In genomic region chr7:29684787-29685650, GRCh38 we compare ENCODE assay signal across 8 cellular contexts.
A peak's percentile ranks its signal among the peaks of the same experiment; 100 is the strongest.
DNase-seq lines count a peak whose midpoint lies in the region; ATAC-seq and TF ChIP-seq lines count a peak whose summit lies in the region.

No MANE protein-coding gene starts in this region.

- ATAC-seq in GM21515 (IDR thresholded peaks at IDR 0.05; ENCODE audit: unreplicated experiment): peak; percentile 76

- H3K27me3 ChIP-seq in HUES64 (ENCODE audit: insufficient read depth, low read length) (peaks cover 3% of the 10 kb centered on the region; the same call in 1 of the 2 replicates), cardiac muscle cell (no peaks in the 10 kb centered on the region)

- H3K9me3 Mint-ChIP-seq in osteocyte (ENCODE audit: unreplicated experiment): no peaks in the 10 kb centered on the region

- peak overlapping the region; percentile 89 for H3K4me3 Mint-ChIP-seq in osteocyte (ENCODE audit: unreplicated experiment)

- peak overlapping the region; percentile 85 for H3K27ac Mint-ChIP-seq in osteocyte (ENCODE audit: unreplicated experiment)

- no peaks in the 10 kb centered on the region for H3K9me3 ChIP-seq in HUES64 (ENCODE audit: insufficient read depth, low read depth, low read length)
- H3K9me3 ChIP-seq in cardiac muscle cell (ENCODE audit: low read depth): no peaks in the 10 kb centered on the region

- H3K4me3 ChIP-seq in HUES64 (ENCODE audit: low read length) (peak overlapping the region; percentile 84), cardiac muscle cell (peak overlapping the region; percentile 54), urinary bladder (ENCODE audit: low read depth, low read length) (peak overlapping the region; percentile 67)

- H3K36me3 Mint-ChIP-seq in osteocyte (ENCODE audit: unreplicated experiment): peaks cover 2% of the 10 kb centered on the region

- H3K4me1 Mint-ChIP-seq in osteocyte (ENCODE audit: unreplicated experiment): peaks cover 19% of the 10 kb centered on the region

- DNase-seq in DMS 273 treated with DMSO at 0.1 percent for 48 hours (lab: John Stamatoyannopoulos, UW): peak; percentile 76
- DNase-seq in SK-N-DZ (ENCODE audit: low spot score): peak; percentile 75
- peak; percentile 78 to 88 for DNase-seq in cardiac muscle cell (ENCODE audit: low read depth in 1 of 2, low spot score in 1 of 2)
- peak; percentile 92 for DNase-seq in osteocyte (ENCODE audit: extremely low spot score, unreplicated experiment)

- TF ChIP-seq CTCF in cardiac muscle cell (IDR thresholded peaks at IDR 0.05; ENCODE audit: low read depth, low read length): no peak
- no peak for TF ChIP-seq CTCF in osteocyte (IDR thresholded peaks at IDR 0.05)

- under 1% methylated on average over 111 of the region's 114 CpGs for WGBS in HUES64
- 0 to 1% (median 1%) methylated on average over 66 to 114 of the region's 114 CpGs for WGBS in adipose tissue, 3 donors
- WGBS in urinary bladder: under 1% methylated on average over 104 of the region's 114 CpGs

- H3K9ac ChIP-seq in HUES64 (ENCODE audit: low read depth, low read length): peak overlapping the region; percentile 80

- H3K4me1 ChIP-seq in HUES64 (ENCODE audit: insufficient read depth, low read length) (no peaks in the 10 kb centered on the region), cardiac muscle cell (ENCODE audit: low read depth) (peaks cover 11% of the 10 kb centered on the region), urinary bladder (ENCODE audit: insufficient read depth) (no peaks in the 10 kb centered on the region)

- H3K27ac ChIP-seq in HUES64 (ENCODE audit: low read depth, low read length) (peak overlapping the region; percentile 56; the same call in 1 of the 2 replicates), adipose tissue (ENCODE audit: low read depth, low read length) (peak overlapping the region; percentile 66), cardiac muscle cell (peak overlapping the region; percentile 95), urinary bladder (ENCODE audit: low read depth) (peak overlapping the region; percentile 92)

- no peaks in the 10 kb centered on the region for H3K36me3 ChIP-seq in HUES64 (ENCODE audit: insufficient read depth, low read length)
- no peaks in the 10 kb centered on the region for H3K36me3 ChIP-seq in cardiac muscle cell
- H3K36me3 ChIP-seq in urinary bladder (ENCODE audit: insufficient read depth): no peaks in the 10 kb centered on the region

- no peaks in the 10 kb centered on the region for H3K27me3 Mint-ChIP-seq in osteocyte (ENCODE audit: unreplicated experiment)

Comparison
In these comparisons a context has a peak if more than half of its experiments do, and no peak if none do; other contexts are left out.
1. Peak in every context shown above with its lines: DNase-seq, ATAC-seq, H3K4me3 ChIP-seq and H3K27ac ChIP-seq.